1 cellular context compared by ENCODE assay signal in genomic region chr13:108922108-108922507, GRCh38.
TF ChIP-seq lines count a peak whose summit lies in the region.

No MANE protein-coding gene starts in this region.

TF ChIP-seq in IMR-90, 13 proteins besides CTCF, POLR2A, EP300 and RAD21 (continued from another document):
- TF ChIP-seq, protein P1, sequence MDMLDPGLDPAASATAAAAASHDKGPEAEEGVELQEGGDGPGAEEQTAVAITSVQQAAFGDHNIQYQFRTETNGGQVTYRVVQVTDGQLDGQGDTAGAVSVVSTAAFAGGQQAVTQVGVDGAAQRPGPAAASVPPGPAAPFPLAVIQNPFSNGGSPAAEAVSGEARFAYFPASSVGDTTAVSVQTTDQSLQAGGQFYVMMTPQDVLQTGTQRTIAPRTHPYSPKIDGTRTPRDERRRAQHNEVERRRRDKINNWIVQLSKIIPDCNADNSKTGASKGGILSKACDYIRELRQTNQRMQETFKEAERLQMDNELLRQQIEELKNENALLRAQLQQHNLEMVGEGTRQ (IDR thresholded peaks at IDR 0.05; ENCODE audit: low read depth, low read length), result no peak
- TF ChIP-seq CHD1 (IDR thresholded peaks at IDR 0.05; ENCODE audit: low read depth, low read length), result no peak
- no peak for TF ChIP-seq FOS (IDR thresholded peaks at IDR 0.05; ENCODE audit: low read depth, low read length)
- TF ChIP-seq RFX5 (IDR thresholded peaks at IDR 0.05; ENCODE audit: low read depth, low read length), result no peak
- TF ChIP-seq RCOR1 (IDR thresholded peaks at IDR 0.05; ENCODE audit: insufficient replicate concordance, low read length), result no peak
- TF ChIP-seq MXI1 (IDR thresholded peaks at IDR 0.05; ENCODE audit: borderline replicate concordance, low read depth, low read length), result no peak
- no peak for TF ChIP-seq CEBPB (IDR thresholded peaks at IDR 0.05; ENCODE audit: low read depth, low read length)
- no peak for TF ChIP-seq SMC3 (IDR thresholded peaks at IDR 0.05; ENCODE audit: low read depth, low read length)
- TF ChIP-seq MAZ (IDR thresholded peaks at IDR 0.05; ENCODE audit: borderline replicate concordance, low read depth, low read length), result no peak
- TF ChIP-seq ELK1 (IDR thresholded peaks at IDR 0.05; ENCODE audit: borderline replicate concordance, low read depth, low read length), result no peak
- no peak for TF ChIP-seq NFE2L2 (IDR thresholded peaks at IDR 0.05; ENCODE audit: low read depth, low read length)
TF ChIP-seq in IMR-90: peak in this region for 0.
